In genomic region chr6:38730136-38730862, GRCh38 we compare ENCODE assay signal across 1 cellular context.
TF ChIP-seq lines count a peak whose summit lies in the region.

No MANE protein-coding gene starts in this region.

TF ChIP-seq in SK-N-SH, 30 proteins besides CTCF, POLR2A, EP300 and RAD21 (continued from another document):
- TF ChIP-seq NRF1 (IDR thresholded peaks at IDR 0.05; ENCODE audit: low read depth, low read length) (no peak), POLR2AphosphoS5 (IDR thresholded peaks at IDR 0.05; ENCODE audit: low read depth, low read length) (no peak), TEAD4 (IDR thresholded peaks at IDR 0.05; ENCODE audit: borderline replicate concordance, insufficient read depth) (no peak), GABPA (IDR thresholded peaks at IDR 0.05; ENCODE audit: low read depth) (no peak), GATA2 (CRISPR knock-in tag; IDR thresholded peaks at IDR 0.05) (peak; percentile 92), MAX (IDR thresholded peaks at IDR 0.05; ENCODE audit: low read depth) (no peak), EZH2phosphoT487 (IDR thresholded peaks at IDR 0.05; ENCODE audit: borderline replicate concordance, low read depth) (no peak), FOXJ3 (CRISPR knock-in tag; IDR thresholded peaks at IDR 0.05) (peak; percentile 7; the same call in 1 of the 2 replicates), PBX3 (IDR thresholded peaks at IDR 0.05) (no peak), RFX5 (IDR thresholded peaks at IDR 0.05; ENCODE audit: low read length) (no peak), YY1 (IDR thresholded peaks at IDR 0.05; ENCODE audit: low read depth) (no peak), SIN3A (IDR thresholded peaks at IDR 0.05; ENCODE audit: borderline replicate concordance, low read depth, low read length) (no peak), NFIC (IDR thresholded peaks at IDR 0.05; ENCODE audit: borderline replicate concordance) (no peak), CHD2 (IDR thresholded peaks at IDR 0.05; ENCODE audit: low read length, partially characterized antibody) (peak; percentile 20), FOXM1 (IDR thresholded peaks at IDR 0.05; ENCODE audit: low read depth) (no peak), JUND (IDR thresholded peaks at IDR 0.05) (no peak), ZBTB33 (IDR thresholded peaks at IDR 0.05; ENCODE audit: borderline replicate concordance, low read depth) (no peak), RCOR1 (IDR thresholded peaks at IDR 0.05; ENCODE audit: low read length) (peak; percentile 72)
TF ChIP-seq in SK-N-SH: peak in this region for 5.
